Comparison of ENCODE assay signal across 1 cellular context in genomic region chr12:92987846-92988621, GRCh38.
TF ChIP-seq lines count a peak whose summit lies in the region.

No MANE protein-coding gene starts in this region.

TF ChIP-seq in SK-N-SH treated with all-trans-retinoic acid at 6 μM for 48 hours, 23 proteins besides CTCF, POLR2A, EP300 and RAD21 (continued from another document):
- TF ChIP-seq PATZ1 (CRISPR knock-in tag; IDR thresholded peaks at IDR 0.05; ENCODE audit: borderline replicate concordance) (no peak), CSRNP3 (CRISPR knock-in tag; IDR thresholded peaks at IDR 0.05) (no peak), ZC3H10 (CRISPR knock-in tag; IDR thresholded peaks at IDR 0.05) (no peak), BACH2 (CRISPR knock-in tag; IDR thresholded peaks at IDR 0.05; ENCODE audit: borderline replicate concordance) (no peak), PPARA (CRISPR knock-in tag; IDR thresholded peaks at IDR 0.05; ENCODE audit: borderline replicate concordance) (no peak)
